Comparison of ENCODE assay signal across 24 cellular contexts in the genomic region with DNA sequence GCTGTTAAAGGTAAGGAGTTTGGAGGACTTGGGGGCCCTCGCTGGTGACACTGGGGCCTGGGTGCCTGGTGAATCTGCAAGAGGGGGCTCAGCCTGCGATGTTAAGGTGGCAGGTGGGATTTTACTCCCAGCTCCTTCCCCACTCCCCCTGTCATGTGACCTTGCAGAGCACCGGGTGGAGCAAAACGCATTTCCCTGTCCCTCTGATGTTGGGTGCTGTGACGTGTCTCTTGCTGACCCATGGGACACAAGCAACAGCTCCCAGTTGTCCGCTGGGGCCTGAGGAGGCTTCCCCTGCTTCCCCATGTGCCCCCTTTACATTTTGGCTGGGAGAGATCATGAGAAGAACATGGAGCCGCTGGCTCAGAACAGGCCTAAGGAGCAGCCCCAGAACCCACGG.
"Had no signal": no experiment of that assay in that cellular context is flagged by ENCODE, and none has a peak within 500 bp of the region (broad histone marks: within the 10 kb centered on the region; RNA-seq: fewer than 3 reads in every experiment).

No MANE protein-coding gene starts in this region.

- ATAC-seq: activated naive CD4-positive, alpha-beta T cell treated with anti-CD3 and anti-CD28 coated beads, Interleukin-2, amount 50 U/mL, for 72 hours; activated T-cell treated with anti-CD3 and anti-CD28 coated beads, Interleukin-2, amount 50 U/mL, for 72 hours; left colon; stimulated activated naive CD8-positive, alpha-beta T cell treated with anti-CD3 and anti-CD28 coated beads, Interleukin-15, Interleukin-2, amounts not matched to agents 100 U/mL and 50 U/mL, for 24 hours had no signal

- H3K4me3 Mint-ChIP-seq: activated T-cell treated with anti-CD3 and anti-CD28 coated beads, Interleukin-2, amount 50 U/mL, for 72 hours; central memory CD8-positive, alpha-beta T cell; memory B cell; neural crest cell had no signal

- H3K4me1 ChIP-seq: ascending aorta, esophagus squamous epithelium, sigmoid colon, tibial artery had no signal

- H3K27me3 ChIP-seq: ascending aorta, brain microvascular endothelial cell had no signal

- H3K4me3 ChIP-seq: ascending aorta, esophagus squamous epithelium, heart right ventricle, sigmoid colon, smooth muscle cell, tibial artery had no signal

- H3K9me3 ChIP-seq: ascending aorta, esophagus squamous epithelium, heart right ventricle, sigmoid colon, tibial artery had no signal

- H3K36me3 Mint-ChIP-seq: activated naive CD4-positive, alpha-beta T cell treated with anti-CD3 and anti-CD28 coated beads, Interleukin-2, amount 50 U/mL, for 72 hours; memory B cell had no signal

- H3K4me1 Mint-ChIP-seq: central memory CD8-positive, alpha-beta T cell; memory B cell had no signal

- H3K27ac ChIP-seq: ascending aorta, brain microvascular endothelial cell, esophagus squamous epithelium, heart right ventricle, sigmoid colon, tibial artery, WERI-Rb-1 had no signal

- H3K9me3 Mint-ChIP-seq: activated naive CD4-positive, alpha-beta T cell treated with anti-CD3 and anti-CD28 coated beads, Interleukin-2, amount 50 U/mL, for 72 hours; activated T-cell treated with anti-CD3 and anti-CD28 coated beads, Interleukin-2, amount 50 U/mL, for 72 hours; central memory CD8-positive, alpha-beta T cell; memory B cell; neural crest cell had no signal

- H3K27ac Mint-ChIP-seq: activated T-cell treated with anti-CD3 and anti-CD28 coated beads, Interleukin-2, amount 50 U/mL, for 72 hours; memory B cell; progenitor cell of endocrine pancreas had no signal

- DNase-seq: activated CD4-positive, alpha-beta T cell treated with anti-CD3 and anti-CD28 coated beads for 1 hour; activated CD4-positive, alpha-beta T cell treated with anti-CD3 and anti-CD28 coated beads, Interleukin-2, amount 50 U/mL, for 1 hour; activated CD8-positive, alpha-beta memory T cell treated with anti-CD3 and anti-CD28 coated beads, Interleukin-2, amount 50 U/mL, for 48 hours; activated gamma-delta T cell; activated T-cell treated with anti-CD3 and anti-CD28 coated beads, Interleukin-2, amount 50 U/mL, for 72 hours; brain microvascular endothelial cell; esophagus squamous epithelium; heart right ventricle; left colon; retina; sigmoid colon; stimulated activated CD4-positive, alpha-beta T cell treated with anti-CD3 and anti-CD28 coated beads, Interleukin-4, amount 100 ng/mL, for 4 hours; stimulated activated naive CD8-positive, alpha-beta T cell treated with anti-CD3 and anti-CD28 coated beads, Interleukin-15, Interleukin-2, amounts not matched to agents 100 U/mL and 50 U/mL, for 24 hours; substantia nigra; T-helper 1 cell; WERI-Rb-1 had no signal

- H3K36me3 ChIP-seq: ascending aorta, brain microvascular endothelial cell, esophagus squamous epithelium, heart right ventricle, sigmoid colon, tibial artery, WERI-Rb-1 had no signal
